In the genomic region with DNA sequence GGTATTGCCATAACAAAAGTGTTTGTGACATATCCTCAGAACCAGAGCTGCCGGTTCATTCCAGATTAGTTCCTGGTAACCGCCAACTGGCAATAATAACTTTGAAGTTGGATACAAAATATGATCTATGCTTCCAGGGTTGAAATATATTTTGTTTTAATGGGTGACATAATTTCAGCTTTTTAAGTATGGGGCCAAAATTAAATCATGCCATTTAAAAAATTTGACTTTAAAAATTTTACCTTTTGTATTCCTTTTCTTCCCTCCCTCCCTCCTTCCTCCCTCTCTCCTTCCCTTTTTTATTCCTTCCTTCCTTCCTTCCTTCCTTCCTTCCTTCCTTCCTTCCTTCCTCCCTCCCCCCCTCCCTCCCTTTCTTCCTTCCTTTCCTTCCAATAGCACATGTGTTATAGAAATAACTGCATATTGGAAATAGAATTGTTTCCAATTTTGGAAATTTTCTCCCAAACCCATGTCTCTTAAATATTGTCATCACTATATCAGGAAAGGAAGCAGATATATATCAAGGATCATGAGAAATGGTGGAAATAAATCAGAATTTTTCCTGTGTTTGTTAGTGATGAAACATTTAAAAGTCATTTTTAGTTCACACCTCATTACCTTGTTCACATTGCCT, we compare ENCODE assay signal across 8 cellular contexts. TPM values are rescaled to one million over a fixed set of nuclear protein-coding genes. Genes with fewer than 3 reads are reported as not detected.
"Had no signal": no experiment of that assay in that cellular context is flagged by ENCODE, and none has a peak within 500 bp of the region (broad histone marks: within the 10 kb centered on the region; RNA-seq: fewer than 3 reads in every experiment).

No MANE protein-coding gene starts in this region.

- FAIRE-seq: G401.6, GM12878, GM12891, GM12892, GM18507 had no signal

- ATAC-seq: GM12878 had no signal

- DNase-seq: GDM1, GF-D8 had no signal

- H3K4me3 ChIP-seq: GM12878 had no signal

RNA-seq across cellular contexts. Expression of a gene that starts 59.2 kb away (rescaled TPM):
- total RNA-seq: G401, GM12878 had no signal
- polyA plus RNA-seq: GM12878 had no signal
